1 cellular context compared by ENCODE assay signal in genomic region chr6:30626484-30627366, GRCh38.
TF ChIP-seq lines count a peak whose summit lies in the region.

Gene ATAT1 (plus strand): TSS chr6:30626874.

TF ChIP-seq in HepG2, 621 proteins besides CTCF, POLR2A, EP300 and RAD21 (continued from another document and continues in another):
- TF ChIP-seq KLF16 (CRISPR knock-in tag; IDR thresholded peaks at IDR 0.05) (peak in 1 of 2 experiments; percentile 87; a peak in 2 of 4 replicates), ISX (CRISPR knock-in tag; conservative IDR thresholded peaks at IDR 0.05) (0 out of 2 replicates have a peak, but pooled peaks have one; percentile 75), ZNF276 (CRISPR knock-in tag; IDR thresholded peaks at IDR 0.05; ENCODE audit: low read depth) (no peak; the same call in 1 of the 2 replicates), ZNF772 (CRISPR knock-in tag; IDR thresholded peaks at IDR 0.05) (peak; percentile 92), ZNF83 (CRISPR knock-in tag; IDR thresholded peaks at IDR 0.05; ENCODE audit: borderline replicate concordance) (no peak), TMF1 (CRISPR knock-in tag; IDR thresholded peaks at IDR 0.05; ENCODE audit: low read depth) (no peak), RXRB (CRISPR knock-in tag; IDR thresholded peaks at IDR 0.05; ENCODE audit: borderline replicate concordance) (peak; percentile 40; the same call in 1 of the 2 replicates), TCF7L2 (IDR thresholded peaks at IDR 0.05; ENCODE audit: low read depth, low read length) (no peak), ZNF841 (CRISPR knock-in tag; IDR thresholded peaks at IDR 0.05; ENCODE audit: borderline replicate concordance) (no peak), MAX (IDR thresholded peaks at IDR 0.05) (peak; percentile 85), MAF1 (CRISPR knock-in tag; IDR thresholded peaks at IDR 0.05; ENCODE audit: borderline replicate concordance) (peak; percentile 93), ZHX2 (IDR thresholded peaks at IDR 0.05; ENCODE audit: low read depth) (peak; percentile 47; the same call in 1 of the 2 replicates), ZHX2 (CRISPR knock-in tag; IDR thresholded peaks at IDR 0.05; ENCODE audit: borderline replicate concordance) (no peak), HDAC6 (IDR thresholded peaks at IDR 0.05; ENCODE audit: low read depth, low read length) (no peak), ATF2 (CRISPR knock-in tag; IDR thresholded peaks at IDR 0.05) (peak; percentile 83), ZNF510 (CRISPR knock-in tag; IDR thresholded peaks at IDR 0.05; ENCODE audit: low read depth) (0 out of 2 replicates have a peak, but pooled peaks have one; percentile 70), CREBL2 (CRISPR knock-in tag; IDR thresholded peaks at IDR 0.05; ENCODE audit: borderline replicate concordance) (0 out of 2 replicates have a peak, but pooled peaks have one; percentile 36), MTERF4 (CRISPR knock-in tag; IDR thresholded peaks at IDR 0.05) (peak; percentile 61), ZBTB7B (CRISPR knock-in tag; IDR thresholded peaks at IDR 0.05) (peak; percentile 83), MAFG (CRISPR knock-in tag; IDR thresholded peaks at IDR 0.05) (no peak), ZNF432 (CRISPR knock-in tag; IDR thresholded peaks at IDR 0.05; ENCODE audit: borderline replicate concordance) (no peak), SP5 (CRISPR knock-in tag; IDR thresholded peaks at IDR 0.05; ENCODE audit: borderline replicate concordance, low read depth) (peak; percentile 8; the same call in 1 of the 2 replicates), KLF12 (CRISPR knock-in tag; IDR thresholded peaks at IDR 0.05; ENCODE audit: borderline replicate concordance) (peak; percentile 86; the same call in 1 of the 2 replicates), PHF5A (CRISPR knock-in tag; IDR thresholded peaks at IDR 0.05; ENCODE audit: low read depth, unreplicated experiment) (no peak), ZNF770 (CRISPR knock-in tag; IDR thresholded peaks at IDR 0.05) (no peak), E2F2 (CRISPR knock-in tag; IDR thresholded peaks at IDR 0.05; ENCODE audit: borderline replicate concordance) (peak; percentile 98; the same call in 1 of the 2 replicates), ZC3H4 (CRISPR knock-in tag; IDR thresholded peaks at IDR 0.05; ENCODE audit: borderline replicate concordance) (no peak), REL (CRISPR knock-in tag; conservative IDR thresholded peaks at IDR 0.05) (no peak), ZBTB8A (CRISPR knock-in tag; IDR thresholded peaks at IDR 0.05; ENCODE audit: borderline replicate concordance, low read depth) (no peak), PITX1 (CRISPR knock-in tag; IDR thresholded peaks at IDR 0.05) (peak; percentile 81), MED8 (CRISPR knock-in tag; IDR thresholded peaks at IDR 0.05; ENCODE audit: insufficient replicate concordance) (peak; percentile 10), ZBTB1 (CRISPR knock-in tag; IDR thresholded peaks at IDR 0.05; ENCODE audit: borderline replicate concordance) (no peak), HNF4A (CRISPR knock-in tag; IDR thresholded peaks at IDR 0.05) (peak; percentile 67), ZNF17 (CRISPR knock-in tag; IDR thresholded peaks at IDR 0.05) (no peak), MAFK (conservative IDR thresholded peaks at IDR 0.05 in 1 of 2, IDR thresholded peaks at IDR 0.05 in 1 of 2; ENCODE audit: low read length in 2 of 2) (no peak), ZSCAN21 (CRISPR knock-in tag; IDR thresholded peaks at IDR 0.05; ENCODE audit: borderline replicate concordance) (peak; percentile 86; the same call in 1 of the 2 replicates), HOXA7 (CRISPR knock-in tag; IDR thresholded peaks at IDR 0.05) (no peak), ZFP62 (CRISPR knock-in tag; IDR thresholded peaks at IDR 0.05) (no peak), HNRNPK (IDR thresholded peaks at IDR 0.05; ENCODE audit: low read depth, low read length, poor library complexity, severe bottlenecking) (peak; percentile 27), ZNF547 (CRISPR knock-in tag; IDR thresholded peaks at IDR 0.05) (peak; percentile 93), ZNF691 (CRISPR knock-in tag; IDR thresholded peaks at IDR 0.05; ENCODE audit: borderline replicate concordance, low read depth) (peak; percentile 92; the same call in 1 of the 2 replicates), SIN3B (IDR thresholded peaks at IDR 0.05; ENCODE audit: low read length) (peak; percentile 64; the same call in 1 of the 2 replicates), POLR2AphosphoS5 (IDR thresholded peaks at IDR 0.05; ENCODE audit: low read depth, low read length) (peak; percentile 88), MIXL1 (CRISPR knock-in tag; IDR thresholded peaks at IDR 0.05) (no peak), FOXO4 (CRISPR knock-in tag; conservative IDR thresholded peaks at IDR 0.05) (no peak; the same call in 1 of the 2 replicates)
- TF ChIP-seq, protein P1, sequence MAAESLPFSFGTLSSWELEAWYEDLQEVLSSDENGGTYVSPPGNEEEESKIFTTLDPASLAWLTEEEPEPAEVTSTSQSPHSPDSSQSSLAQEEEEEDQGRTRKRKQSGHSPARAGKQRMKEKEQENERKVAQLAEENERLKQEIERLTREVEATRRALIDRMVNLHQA (CRISPR knock-in tag; IDR thresholded peaks at IDR 0.05): no peak
- TF ChIP-seq, protein P2, sequence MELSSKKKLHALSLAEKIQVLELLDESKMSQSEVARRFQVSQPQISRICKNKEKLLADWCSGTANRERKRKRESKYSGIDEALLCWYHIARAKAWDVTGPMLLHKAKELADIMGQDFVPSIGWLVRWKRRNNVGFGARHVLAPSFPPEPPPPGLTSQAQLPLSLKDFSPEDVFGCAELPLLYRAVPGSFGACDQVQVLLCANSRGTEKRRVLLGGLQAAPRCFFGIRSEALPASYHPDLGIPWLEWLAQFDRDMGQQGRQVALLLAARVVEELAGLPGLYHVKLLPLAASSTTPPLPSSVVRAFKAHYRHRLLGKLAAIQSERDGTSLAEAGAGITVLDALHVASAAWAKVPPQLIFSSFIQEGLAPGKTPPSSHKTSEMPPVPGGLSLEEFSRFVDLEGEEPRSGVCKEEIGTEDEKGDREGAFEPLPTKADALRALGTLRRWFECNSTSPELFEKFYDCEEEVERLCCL (CRISPR knock-in tag; IDR thresholded peaks at IDR 0.05; ENCODE audit: borderline replicate concordance): no peak; the same call in 1 of the 2 replicates
